19 cellular contexts compared by ENCODE assay signal in the genomic region with DNA sequence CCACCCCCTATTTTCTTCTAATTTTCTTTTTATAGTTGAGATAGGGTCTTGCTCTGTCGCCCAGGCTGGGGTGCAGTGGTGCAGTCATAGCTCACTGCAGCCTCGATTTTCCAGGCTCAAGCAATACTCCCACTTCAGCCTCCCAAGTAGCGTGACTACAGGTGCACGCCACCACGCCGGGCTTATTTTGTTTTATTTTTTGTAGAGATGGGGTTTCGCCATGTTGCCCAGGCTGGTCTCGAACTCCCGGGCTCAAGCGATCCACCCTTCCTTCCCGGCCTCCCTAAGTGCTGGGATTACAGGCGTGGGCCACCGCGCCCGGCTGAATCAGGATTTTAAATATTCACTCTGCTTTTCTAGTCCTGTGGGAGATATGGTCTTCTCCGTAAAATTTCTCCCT. TPM values are rescaled to one million over a fixed set of nuclear protein-coding genes. Genes with fewer than 3 reads are reported as not detected.
DNase-seq lines count a peak whose midpoint lies in the region; ATAC-seq and TF ChIP-seq lines count a peak whose summit lies in the region.
"Had no signal": no experiment of that assay in that cellular context is flagged by ENCODE, and none has a peak within 500 bp of the region (broad histone marks: within the 10 kb centered on the region; RNA-seq: fewer than 3 reads in every experiment).

No MANE protein-coding gene starts in this region.

- DNase-seq in CD4-positive, CD25-positive, alpha-beta regulatory T cell = no peak
- DNase-seq in Karpas-422 = no peak
- no peak for DNase-seq in nephron progenitor cell
- DNase-seq in left ventricle myocardium inferior = no peak
- DNase-seq in GM13976 (ENCODE audit: low spot score) = no peak
- DNase-seq in activated CD4-positive, alpha-beta T cell treated with anti-CD3 and anti-CD28 coated beads for 4 hours = no peak
- DNase-seq in activated naive CD4-positive, alpha-beta T cell treated with anti-CD3 and anti-CD28 coated beads, Interleukin-2, amount 10 ng/mL, durations not matched to agents 7 days and 5 days = no peak
- DNase-seq: activated CD4-positive, alpha-beta T cell treated with anti-CD3 and anti-CD28 coated beads, Interleukin-2, amount 50 U/mL, for 48 hours; AML-193; anterior cingulate cortex; HCEC 1CT; kidney; midbrain; NK-92 treated with Interleukin-12 subunit alpha and Interleukin-12 subunit beta, amount 100 ng/mL, for 24 hours; SJCRH30; thyroid gland had no signal

- H3K4me3 Mint-ChIP-seq in CD4-positive, CD25-positive, alpha-beta regulatory T cell = peak overlapping the region in 3 of 4 donors; percentile 97 to 100 (median 99)
- peak overlapping the region; percentile 94 to 100 (median 97) for H3K4me3 Mint-ChIP-seq in brain
- peak overlapping the region; percentile 98 for H3K4me3 Mint-ChIP-seq in nephron progenitor cell
- H3K4me3 Mint-ChIP-seq in activated naive CD4-positive, alpha-beta T cell treated with anti-CD3 and anti-CD28 coated beads, Interleukin-2, amount 10 ng/mL, durations not matched to agents 7 days and 5 days = no peak overlapping the region

- TF ChIP-seq CTCF in brain (conservative IDR thresholded peaks at IDR 0.05) (no peak), nephron progenitor cell (IDR thresholded peaks at IDR 0.05) (no peak), left ventricle myocardium inferior (IDR thresholded peaks at IDR 0.05; ENCODE audit: borderline replicate concordance) (no peak), GM13976 (IDR thresholded peaks at IDR 0.05; ENCODE audit: borderline replicate concordance, control extremely low read depth, extremely low read depth, insufficient read depth, missing control alignments) (no peak)

- H3K4me1 ChIP-seq in CD4-positive, CD25-positive, alpha-beta regulatory T cell (ENCODE audit: control insufficient read depth, insufficient read depth, low read length, poor library complexity, severe bottlenecking) = peaks cover 15% of the 10 kb centered on the region
- H3K4me1 ChIP-seq in Karpas-422 (ENCODE audit: low read length) (peaks cover 13% of the 10 kb centered on the region), left ventricle myocardium inferior (peaks cover 16% of the 10 kb centered on the region)
- H3K4me1 ChIP-seq: SJCRH30, thyroid gland had no signal

- peaks cover 4% of the 10 kb centered on the region for H3K36me3 Mint-ChIP-seq in CD4-positive, CD25-positive, alpha-beta regulatory T cell
- H3K36me3 Mint-ChIP-seq in brain (peaks cover 9% of the 10 kb centered on the region), nephron progenitor cell (ENCODE audit: low read depth) (peaks cover 10% of the 10 kb centered on the region)
- H3K36me3 Mint-ChIP-seq in activated naive CD4-positive, alpha-beta T cell treated with anti-CD3 and anti-CD28 coated beads, Interleukin-2, amount 10 ng/mL, durations not matched to agents 7 days and 5 days = no peaks in the 10 kb centered on the region

- no peaks in the 10 kb centered on the region for H4K20me1 ChIP-seq in Karpas-422 (ENCODE audit: insufficient read depth, low read depth, low read length)

- no peaks in the 10 kb centered on the region for H3K9me3 ChIP-seq in CD4-positive, CD25-positive, alpha-beta regulatory T cell (ENCODE audit: control insufficient read depth in 2 of 2, low read length in 2 of 2)
- H3K9me3 ChIP-seq in Karpas-422 (ENCODE audit: low read length) (no peaks in the 10 kb centered on the region), left ventricle myocardium inferior (replicated peaks) (no peaks in the 10 kb centered on the region)
- H3K9me3 ChIP-seq: SJCRH30, thyroid gland had no signal

- H3K27ac ChIP-seq in CD4-positive, CD25-positive, alpha-beta regulatory T cell (ENCODE audit: insufficient read depth, low read length, poor library complexity, severe bottlenecking) = no peak overlapping the region
- H3K27ac ChIP-seq in Karpas-422 (ENCODE audit: low read length) = no peak overlapping the region
- H3K27ac ChIP-seq in left ventricle myocardium inferior (replicated peaks) = no peak overlapping the region
- H3K27ac ChIP-seq: coronary artery, SJCRH30, thyroid gland had no signal

- no peaks in the 10 kb centered on the region for H3K9me2 ChIP-seq in Karpas-422 (replicated peaks; ENCODE audit: insufficient read depth, low read length)

- in situ Hi-C loops in GM13976 (cut with MboI; ENCODE audit: low sequenced_read_pairs, unreplicated experiment) = no loop called here

- intact Hi-C loops in left ventricle myocardium inferior (cut with micrococcal nuclease) = no loop called here

- no peak overlapping the region for H3K9ac ChIP-seq in Karpas-422 (ENCODE audit: low read length)

- H3K4me3 ChIP-seq in CD4-positive, CD25-positive, alpha-beta regulatory T cell (ENCODE audit: low read depth, low read length) = no peak overlapping the region
- H3K4me3 ChIP-seq in Karpas-422 (ENCODE audit: low read length) (no peak overlapping the region), left ventricle myocardium inferior (no peak overlapping the region)

- ATAC-seq in CD4-positive, CD25-positive, alpha-beta regulatory T cell (ENCODE audit: low read depth in 2 of 2) = no peak

- H3K4me1 Mint-ChIP-seq in CD4-positive, CD25-positive, alpha-beta regulatory T cell = peaks cover 4 to 21% (median 12%) of the 10 kb centered on the region in 4 donors
- H3K4me1 Mint-ChIP-seq in brain = peaks cover 36% of the 10 kb centered on the region
- H3K4me1 Mint-ChIP-seq in nephron progenitor cell = peaks cover 16% of the 10 kb centered on the region
- peaks cover 18% of the 10 kb centered on the region for H3K4me1 Mint-ChIP-seq in activated naive CD4-positive, alpha-beta T cell treated with anti-CD3 and anti-CD28 coated beads, Interleukin-2, amount 10 ng/mL, durations not matched to agents 7 days and 5 days

- H3K27ac Mint-ChIP-seq in CD4-positive, CD25-positive, alpha-beta regulatory T cell = peak overlapping the region in 1 of 3 donors; percentile 99
- peak overlapping the region; percentile 98 to 99 (median 98) for H3K27ac Mint-ChIP-seq in brain
- peak overlapping the region; percentile 93 for H3K27ac Mint-ChIP-seq in nephron progenitor cell
- no peak overlapping the region for H3K27ac Mint-ChIP-seq in activated naive CD4-positive, alpha-beta T cell treated with anti-CD3 and anti-CD28 coated beads, Interleukin-2, amount 10 ng/mL, durations not matched to agents 7 days and 5 days

- H3K36me3 ChIP-seq in CD4-positive, CD25-positive, alpha-beta regulatory T cell (ENCODE audit: control insufficient read depth, insufficient read depth, low read length) = peaks cover 5% of the 10 kb centered on the region
- H3K36me3 ChIP-seq in Karpas-422 (ENCODE audit: insufficient read depth, low read length) (no peaks in the 10 kb centered on the region), left ventricle myocardium inferior (peaks cover 7% of the 10 kb centered on the region)
- H3K36me3 ChIP-seq: SJCRH30, thyroid gland had no signal

- peaks cover 9% of the 10 kb centered on the region for H3K27me3 Mint-ChIP-seq in CD4-positive, CD25-positive, alpha-beta regulatory T cell
- H3K27me3 Mint-ChIP-seq in brain (peaks cover 4% of the 10 kb centered on the region), nephron progenitor cell (ENCODE audit: low read depth, poor library complexity) (no peaks in the 10 kb centered on the region)
- H3K27me3 Mint-ChIP-seq in activated naive CD4-positive, alpha-beta T cell treated with anti-CD3 and anti-CD28 coated beads, Interleukin-2, amount 10 ng/mL, durations not matched to agents 7 days and 5 days = peaks cover 15% of the 10 kb centered on the region

- H2AFZ ChIP-seq in Karpas-422 (ENCODE audit: low read length) = peak overlapping the region; percentile 96; the same call in 1 of the 2 replicates

- H3K9me3 Mint-ChIP-seq in CD4-positive, CD25-positive, alpha-beta regulatory T cell = no peaks in the 10 kb centered on the region
- H3K9me3 Mint-ChIP-seq in brain (peaks cover 0 to 4% (median 0%) of the 10 kb centered on the region in 5 experiments), nephron progenitor cell (no peaks in the 10 kb centered on the region)
- H3K9me3 Mint-ChIP-seq in activated naive CD4-positive, alpha-beta T cell treated with anti-CD3 and anti-CD28 coated beads, Interleukin-2, amount 10 ng/mL, durations not matched to agents 7 days and 5 days = no peaks in the 10 kb centered on the region
- H3K9me3 Mint-ChIP-seq: activated T-helper 2 cell treated with anti-CD3 and anti-CD28 coated beads, Interferon-gamma antibody, Interleukin-2, Interleukin-4, amounts not matched to agents 10 μg/mL and 5 μg/mL and 100 μg/mL, durations not matched to agents 14 hours and 24 hours and 36 hours had no signal

- H3K4me2 ChIP-seq in Karpas-422 (ENCODE audit: low read depth, low read length, poor library complexity, severe bottlenecking) = peak overlapping the region; percentile 89

- no peaks in the 10 kb centered on the region for H3K27me3 ChIP-seq in CD4-positive, CD25-positive, alpha-beta regulatory T cell (ENCODE audit: control insufficient read depth, insufficient read depth, low read length)
- no peaks in the 10 kb centered on the region for H3K27me3 ChIP-seq in Karpas-422 (ENCODE audit: low read length)
- H3K27me3 ChIP-seq in left ventricle myocardium inferior (ENCODE audit: low read depth) = no peaks in the 10 kb centered on the region
- H3K27me3 ChIP-seq: SJCRH30, thyroid gland had no signal

- CTCF ChIA-PET in activated naive CD4-positive, alpha-beta T cell treated with anti-CD3 and anti-CD28 coated beads, Interleukin-2, amount 10 ng/mL, durations not matched to agents 7 days and 5 days (lab: Charles Lee) = interaction anchor here (1.0 to 1.1 kb wide), 2 partner anchors 8 to 91 kb away, joined by 4 to 7 read pairs; no protein-coding TSS in a partner anchor

- no peaks in the 10 kb centered on the region for H3K79me2 ChIP-seq in Karpas-422 (ENCODE audit: low read length)

RNA-seq across cellular contexts. Expression of gene GDPD1, which starts 0.9 kb away (rescaled TPM):
- total RNA-seq in CD4-positive, CD25-positive, alpha-beta regulatory T cell = 2.9 TPM
- 1 to 10 TPM; 1.7 to 3.3 (median 2.8) TPM for polyA plus RNA-seq in CD4-positive, CD25-positive, alpha-beta regulatory T cell
- 2.5 and 6.2 TPM in 2 replicates for total RNA-seq in Karpas-422 (2014; rRNA removed; shearing (Covaris generic); ENCODE audit: low replicate concordance)
- 11.7 TPM for polyA plus RNA-seq in brain (ENCODE audit: insufficient read depth, low read depth, low replicate concordance)
- total RNA-seq in left ventricle myocardium inferior = 2.9 TPM

RNA-seq across cellular contexts. Expression of gene SMG8, which starts 9.5 kb away (rescaled TPM):
- total RNA-seq in CD4-positive, CD25-positive, alpha-beta regulatory T cell = 10.3 TPM
- polyA plus RNA-seq in CD4-positive, CD25-positive, alpha-beta regulatory T cell = 10 to 100 TPM; 10.3 to 16.6 (median 14.0) TPM
- total RNA-seq in Karpas-422 (2014; rRNA removed; shearing (Covaris generic); ENCODE audit: low replicate concordance) = 17.4 and 18.3 TPM in 2 replicates
- 12.1 TPM for polyA plus RNA-seq in brain (ENCODE audit: insufficient read depth, low read depth, low replicate concordance)
- total RNA-seq in left ventricle myocardium inferior = 11.1 TPM
